In genomic region chr19:18932216-18932841, GRCh38 we compare ENCODE assay signal across 8 cellular contexts. TPM values are rescaled to one million over a fixed set of nuclear protein-coding genes. Genes with fewer than 3 reads are reported as not detected.
DNase-seq lines count a peak whose midpoint lies in the region; ATAC-seq and TF ChIP-seq lines count a peak whose summit lies in the region.

No MANE protein-coding gene starts in this region.

- H4K8ac ChIP-seq in neuronal stem cell (ENCODE audit: low read depth, low read length) = no peak overlapping the region

- H3K18ac ChIP-seq in neuronal stem cell (ENCODE audit: low read length) = peak overlapping the region; percentile 85

- H3K79me1 ChIP-seq in neuronal stem cell (ENCODE audit: low read depth, low read length) = peaks cover 7% of the 10 kb centered on the region

- no peak overlapping the region for H2BK120ac ChIP-seq in neuronal stem cell (ENCODE audit: low read depth, low read length)

- H3K27me3 ChIP-seq in NT2/D1 (ENCODE audit: insufficient read depth, insufficient read length) (no peaks in the 10 kb centered on the region), fibroblast of lung (ENCODE audit: control insufficient read depth, insufficient read depth, low read length) (no peaks in the 10 kb centered on the region), neuronal stem cell (ENCODE audit: control insufficient read depth in 3 of 3, insufficient read depth in 3 of 3, low read depth in 1 of 3, low read length in 3 of 3) (no peaks in the 10 kb centered on the region), thymus (ENCODE audit: control insufficient read depth, insufficient read depth) (no peaks in the 10 kb centered on the region)

- H3K27ac ChIP-seq in fibroblast of lung (ENCODE audit: insufficient read depth, low read length) (no peak overlapping the region), neuronal stem cell (replicated peaks; ENCODE audit: low read length) (peak overlapping the region; percentile 83), thymus (ENCODE audit: low read depth) (no peak overlapping the region)

- no peak overlapping the region for H3K9ac ChIP-seq in NT2/D1 (ENCODE audit: insufficient read length, low read depth)
- H3K9ac ChIP-seq in fibroblast of lung (ENCODE audit: insufficient read depth, low read length) = no peak overlapping the region
- no peak overlapping the region for H3K9ac ChIP-seq in neuronal stem cell (ENCODE audit: low read depth, low read length, poor library complexity)

- H3K4me2 ChIP-seq in fibroblast of lung (ENCODE audit: extremely low read depth, insufficient read depth, low read length) (no peak overlapping the region), neuronal stem cell (ENCODE audit: insufficient read depth, low read length, poor library complexity, severe bottlenecking) (peak overlapping the region; percentile 75)

- H4K20me1 ChIP-seq in fibroblast of lung (ENCODE audit: control insufficient read depth, extremely low read depth, insufficient read depth, low read length) = no peaks in the 10 kb centered on the region

- H3K4ac ChIP-seq in neuronal stem cell (ENCODE audit: low read length) = no peak overlapping the region

- H3K23ac ChIP-seq in neuronal stem cell (ENCODE audit: low read depth, low read length, poor library complexity) = peak overlapping the region; percentile 80

- no peak overlapping the region for H2BK12ac ChIP-seq in neuronal stem cell (ENCODE audit: low read length)

- H2AK5ac ChIP-seq in neuronal stem cell (ENCODE audit: low read depth, low read length) = no peak overlapping the region

- no CpG with 5 or more reads among the region's 37 CpGs for WGBS in neuronal stem cell (ENCODE audit: extremely low coverage in 2 of 2, insufficient read length in 2 of 2, insufficient replicate concordance in 1 of 2), 2 donors
- 7% methylated on average over 37 of the region's 37 CpGs for WGBS in thymus

- no peaks in the 10 kb centered on the region for H3K79me2 ChIP-seq in fibroblast of lung (ENCODE audit: control insufficient read depth, insufficient read depth, low read length)

- H2AFZ ChIP-seq in fibroblast of lung (ENCODE audit: low read length) = no peak overlapping the region
- no peak overlapping the region for H2AFZ ChIP-seq in neuronal stem cell (ENCODE audit: low read length)

- no peak overlapping the region for H2BK15ac ChIP-seq in neuronal stem cell (ENCODE audit: low read length)

- no peak overlapping the region for H3K14ac ChIP-seq in neuronal stem cell (ENCODE audit: low read length)

- H3K4me3 ChIP-seq in GM12864 (ENCODE audit: low read depth, low read length) (peak overlapping the region; percentile 31), NT2/D1 (ENCODE audit: insufficient read length, low read depth) (no peak overlapping the region), fibroblast of lung (replicated peaks in 1 of 4; ENCODE audit: control extremely low read depth in 1 of 4, insufficient read depth in 1 of 4, low read depth in 3 of 4, low read length in 4 of 4) (no peak overlapping the region), neuronal stem cell (ENCODE audit: low read length in 2 of 2) (peak overlapping the region in 1 of 2 donors; percentile 74), thymus (ENCODE audit: low read length) (peak overlapping the region; percentile 19)

- H3K9me3 ChIP-seq in NT2/D1 (ENCODE audit: insufficient read depth, low read length) (no peaks in the 10 kb centered on the region), fibroblast of lung (ENCODE audit: control insufficient read depth, insufficient read depth, low read depth, low read length) (no peaks in the 10 kb centered on the region), neuronal stem cell (replicated peaks in 1 of 2; ENCODE audit: control insufficient read depth in 2 of 2, insufficient read depth in 1 of 2, low read depth in 1 of 2, low read length in 2 of 2) (no peaks in the 10 kb centered on the region), thymus (ENCODE audit: control insufficient read depth) (peaks cover 1% of the 10 kb centered on the region)

- peak overlapping the region; percentile 7 for H2BK5ac ChIP-seq in neuronal stem cell (ENCODE audit: low read length)

- DNase-seq in GM12864 (ENCODE audit: low read depth) (no peak), NT2/D1 (ENCODE audit: low read depth, low spot score) (peak; percentile 68), activated T-cell treated with anti-CD3 and anti-CD28 coated beads for 48 hours (ENCODE audit: low read depth) (peak; percentile 87), fibroblast of lung (ENCODE audit: low read depth in 2 of 2) (peak; percentile 35 to 40), neuronal stem cell (ENCODE audit: low spot score) (peak; percentile 91), GF-D8 (lab: John Stamatoyannopoulos, UW) (no peak)

- H3K4me1 ChIP-seq in NT2/D1 (ENCODE audit: insufficient read depth, insufficient read length) = peaks cover 11% of the 10 kb centered on the region
- no peaks in the 10 kb centered on the region for H3K4me1 ChIP-seq in fibroblast of lung (ENCODE audit: control insufficient read depth, extremely low read depth, insufficient read depth, low read length)
- H3K4me1 ChIP-seq in neuronal stem cell (ENCODE audit: control insufficient read depth in 2 of 2, insufficient read depth in 1 of 2, low read depth in 1 of 2, low read length in 2 of 2) = peaks cover 0 to 6% of the 10 kb centered on the region in 2 donors
- H3K4me1 ChIP-seq in thymus (ENCODE audit: control insufficient read depth, insufficient read depth, low read length) = peaks cover 4% of the 10 kb centered on the region

- peaks cover 74% of the 10 kb centered on the region for H3K36me3 ChIP-seq in NT2/D1 (ENCODE audit: insufficient read depth, insufficient read length, low read length)
- peaks cover 33% of the 10 kb centered on the region for H3K36me3 ChIP-seq in fibroblast of lung (ENCODE audit: control insufficient read depth, insufficient read depth, low read length)
- peaks cover 36 to 81% of the 10 kb centered on the region in 2 donors for H3K36me3 ChIP-seq in neuronal stem cell (replicated peaks in 1 of 2; ENCODE audit: control insufficient read depth in 2 of 2, insufficient read depth in 2 of 2, low read length in 2 of 2)
- H3K36me3 ChIP-seq in thymus (ENCODE audit: control insufficient read depth, insufficient read depth) = peaks cover 16% of the 10 kb centered on the region

- H4K91ac ChIP-seq in neuronal stem cell (ENCODE audit: low read depth, low read length, poor library complexity) = no peak overlapping the region

- TF ChIP-seq CTCF in GM12864 (IDR thresholded peaks at IDR 0.05; ENCODE audit: low read depth, low read length, missing control alignments) (no peak), fibroblast of lung (conservative IDR thresholded peaks at IDR 0.05 in 1 of 2, IDR thresholded peaks at IDR 0.05 in 1 of 2; ENCODE audit: low read depth in 1 of 2, low read length in 2 of 2) (no peak)

- ATAC-seq in HG03135 (IDR thresholded peaks at IDR 0.05; ENCODE audit: unreplicated experiment) = no peak

RNA-seq across cellular contexts. Expression of gene HOMER3, which starts 8.7 kb away (rescaled TPM):
- 60.1 and 70.2 TPM in 2 replicates for total RNA-seq in fibroblast of lung
- polyA plus RNA-seq in fibroblast of lung = 23.7 and 35.7 TPM in 2 replicates
- 42.2 and 76.5 TPM in 2 replicates for polyA plus RNA-seq in fibroblast of lung (2012)
- polyA minus RNA-seq in fibroblast of lung (ENCODE audit: low replicate concordance) = 43.6 and 45.5 TPM in 2 replicates
- polyA plus RNA-seq in neuronal stem cell (2013, experiment 1 of 2) = 58.3 TPM
- 56.2 TPM for polyA plus RNA-seq in neuronal stem cell (2013, experiment 2 of 2)
- polyA plus RNA-seq in thymus = 34.0 TPM

RNA-seq across cellular contexts. Expression of gene DDX49, which starts 12.8 kb away (rescaled TPM):
- 55.7 and 56.3 TPM in 2 replicates for total RNA-seq in fibroblast of lung
- polyA plus RNA-seq in fibroblast of lung (25.3 and 30.4 TPM in 2 replicates), thymus (42.8 TPM)
- 28.6 and 39.6 TPM in 2 replicates for polyA plus RNA-seq in fibroblast of lung (2012)
- polyA minus RNA-seq in fibroblast of lung (ENCODE audit: low replicate concordance) = 54.3 and 65.8 TPM in 2 replicates
- polyA plus RNA-seq in neuronal stem cell (2013, experiment 1 of 2) = 11.8 TPM
- polyA plus RNA-seq in neuronal stem cell (2013, experiment 2 of 2) = 10.4 TPM

RNA-seq across cellular contexts. Expression of gene COPE, which starts 13.1 kb away (rescaled TPM):
- 120 and 182 TPM in 2 replicates for total RNA-seq in fibroblast of lung
- polyA plus RNA-seq in fibroblast of lung = 146 and 159 TPM in 2 replicates
- polyA plus RNA-seq in fibroblast of lung (2012) = 218 and 273 TPM in 2 replicates
- 127 and 172 TPM in 2 replicates for polyA minus RNA-seq in fibroblast of lung (ENCODE audit: low replicate concordance)
- 152 TPM for polyA plus RNA-seq in neuronal stem cell (2013, experiment 1 of 2)
- polyA plus RNA-seq in neuronal stem cell (2013, experiment 2 of 2) = 153 TPM
- 180 TPM for polyA plus RNA-seq in thymus

RNA-seq across cellular contexts. Expression of gene CERS1, which starts 36.4 kb away (rescaled TPM):
- 1.5 and 1.7 TPM in 2 replicates for total RNA-seq in fibroblast of lung
- polyA plus RNA-seq in fibroblast of lung (0.23 and 1.4 TPM in 2 replicates), thymus (0.41 TPM)
- 0.42 and 2.2 TPM in 2 replicates for polyA plus RNA-seq in fibroblast of lung (2012)
- 3.7 and 9.2 TPM in 2 replicates for polyA minus RNA-seq in fibroblast of lung (ENCODE audit: low replicate concordance)
- polyA plus RNA-seq in neuronal stem cell (2013, experiment 1 of 2) = 17.4 TPM
- 17.0 TPM for polyA plus RNA-seq in neuronal stem cell (2013, experiment 2 of 2)

Comparison
In these comparisons a context has a peak if more than half of its experiments do, and no peak if none do; other contexts are left out.
1. DNase-seq: peak in NT2/D1 (single experiment), activated T-cell treated with anti-CD3 and anti-CD28 coated beads for 48 hours (single experiment), fibroblast of lung (2 of 2) and neuronal stem cell (single experiment); none in GM12864 (single experiment) and GF-D8 (single experiment).
2. H3K4me3 ChIP-seq: peak in GM12864 (single experiment) and thymus (single experiment); none in NT2/D1 (single experiment) and fibroblast of lung (0 of 4).